ENCODE assay signal across 8 cellular contexts in the genomic region with DNA sequence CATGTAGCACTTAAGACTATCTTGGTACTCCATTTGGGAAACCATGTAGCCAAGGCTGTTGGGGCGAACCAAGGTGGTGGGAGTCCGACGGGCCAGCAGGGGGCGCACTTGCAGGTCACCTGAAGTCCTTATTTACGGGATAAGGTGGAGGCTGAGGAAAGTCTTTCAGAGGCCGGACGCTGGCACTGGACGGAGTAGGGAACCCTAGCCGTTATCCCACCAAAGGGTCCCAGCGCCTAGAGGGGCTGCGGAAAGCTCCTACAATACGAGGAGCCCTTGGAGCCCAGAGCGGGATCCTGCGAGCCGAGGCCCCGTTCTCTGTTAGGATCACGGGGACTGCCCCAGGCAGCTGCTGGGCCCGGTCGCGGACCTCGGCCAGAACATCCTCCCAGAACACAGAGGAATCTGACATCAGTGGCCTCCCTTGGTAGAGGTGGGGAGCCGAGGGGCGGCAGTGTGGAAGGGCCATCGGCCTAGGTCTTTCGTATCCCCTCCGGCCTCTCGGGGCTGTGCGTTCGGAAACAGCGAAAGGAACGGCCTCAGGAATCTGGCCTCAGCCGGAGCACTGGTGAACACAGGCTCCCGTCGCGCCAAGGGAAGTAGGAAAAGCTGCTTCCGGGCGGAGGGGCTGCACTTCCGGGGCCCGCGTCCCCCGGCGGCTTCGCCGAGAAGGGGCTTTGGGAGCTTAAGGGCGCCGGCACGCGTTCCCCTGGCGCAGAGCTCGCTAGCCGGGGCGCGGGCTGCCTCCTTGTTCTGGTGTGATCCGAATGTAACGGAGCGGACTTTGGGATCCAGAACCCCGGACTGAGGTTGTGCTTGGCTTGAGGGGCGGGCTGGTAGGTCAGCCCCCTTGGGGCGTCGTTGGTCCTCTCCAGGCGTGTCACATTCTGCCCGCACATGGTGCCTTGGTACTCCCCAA. TPM values are rescaled to one million over a fixed set of nuclear protein-coding genes. Genes with fewer than 3 reads are reported as not detected.
DNase-seq lines count a peak whose midpoint lies in the region; ATAC-seq and TF ChIP-seq lines count a peak whose summit lies in the region.

No MANE protein-coding gene starts in this region.

- POLR2A ChIA-PET in HEK293T (lab: Yijun Ruan, JAX) = interaction anchor here (0.9 to 1.5 kb wide), 9 partner anchors 10 to 270 kb away, joined by 3 to 10 read pairs (median 4); no protein-coding TSS in a partner anchor
- POLR2A ChIA-PET in PC-9 (lab: Charles Lee; ENCODE audit: unreplicated experiment) = no interaction called here

- TF ChIP-seq CTCF in PC-9 (conservative IDR thresholded peaks at IDR 0.05) = peak; percentile 84

- H3K4me3 ChIP-seq in BLaER1 treated with 17β-estradiol and CSF1 and Interleukin-3, amounts not matched to agents 10 nM and 100 nM = peak overlapping the region; percentile 49 to 70 (median 60)
- H3K4me3 ChIP-seq in PC-9 (no peak overlapping the region), stomach smooth muscle (ENCODE audit: low read length in 2 of 2) (peak overlapping the region; percentile 61 to 79)

- peaks cover 15% of the 10 kb centered on the region for H3F3A ChIP-seq in PC-9 (ENCODE audit: insufficient read depth, low read depth)

- intact Hi-C loops in PC-9 (cut with micrococcal nuclease; ENCODE audit: unreplicated experiment) = loop anchor here (1.0 to 5.0 kb wide), 6 partner anchors 137 to 352 kb away; a partner anchor contains a TSS

- peaks cover 7 to 12% (median 10%) of the 10 kb centered on the region in 10 experiments; a peak in 18 of 20 replicates for H3K4me1 ChIP-seq in BLaER1 treated with 17β-estradiol and CSF1 and Interleukin-3, amounts not matched to agents 10 nM and 100 nM
- H3K4me1 ChIP-seq in PC-9 (replicated peaks; ENCODE audit: insufficient read depth) (peaks cover 27% of the 10 kb centered on the region), stomach smooth muscle (ENCODE audit: control insufficient read depth, insufficient read depth, low read length) (peaks cover 2% of the 10 kb centered on the region)

- no peaks in the 10 kb centered on the region for H3K9me3 ChIP-seq in BLaER1 treated with 17β-estradiol and CSF1 and Interleukin-3, amounts not matched to agents 10 nM and 100 nM (replicated peaks in 1 of 11)
- H3K9me3 ChIP-seq in PC-9 (ENCODE audit: insufficient read depth, low read depth) (no peaks in the 10 kb centered on the region), stomach smooth muscle (ENCODE audit: control insufficient read depth in 2 of 2, low read length in 2 of 2) (no peaks in the 10 kb centered on the region)

- H3K79me2 ChIP-seq in PC-9 (ENCODE audit: low read depth) = no peaks in the 10 kb centered on the region

- H3K27me3 ChIP-seq in BLaER1 treated with 17β-estradiol and CSF1 and Interleukin-3, amounts not matched to agents 10 nM and 100 nM = peaks cover 0 to 13% (median 10%) of the 10 kb centered on the region in 11 experiments; a peak in 17 of 22 replicates
- H3K27me3 ChIP-seq in PC-9 (ENCODE audit: insufficient read depth, low read depth) (peaks cover 21% of the 10 kb centered on the region; the same call in 1 of the 2 replicates), stomach smooth muscle (ENCODE audit: control insufficient read depth in 1 of 2, insufficient read depth in 2 of 2, low read length in 2 of 2) (no peaks in the 10 kb centered on the region)

- CTCF ChIA-PET in HEK293T (lab: Yijun Ruan, JAX) = interaction anchor here (0.6 to 7.3 kb wide), 7 partner anchors 17 to 270 kb away, joined by 3 to 64 read pairs (median 4); no protein-coding TSS in a partner anchor
- CTCF ChIA-PET in PC-9 (lab: Charles Lee) = interaction anchor here (0.7 to 1.5 kb wide), 2 partner anchors 10 to 270 kb away, joined by 3 to 10 read pairs; no protein-coding TSS in a partner anchor

- H3K27ac ChIP-seq in BLaER1 treated with 17β-estradiol and CSF1 and Interleukin-3, amounts not matched to agents 10 nM and 100 nM = peak overlapping the region; percentile 3 to 61 (median 55); a peak in 19 of 22 replicates
- H3K27ac ChIP-seq in PC-9 (no peak overlapping the region), stomach smooth muscle (ENCODE audit: low read length) (peak overlapping the region; percentile 58)

- H2AFZ ChIP-seq in PC-9 = no peak overlapping the region

- H3K4me2 ChIP-seq in BLaER1 treated with 17β-estradiol and CSF1 and Interleukin-3, amounts not matched to agents 10 nM and 100 nM = peak overlapping the region; percentile 81 to 99 (median 87)
- H3K4me2 ChIP-seq in PC-9 = peak overlapping the region; percentile 40

- peak; percentile 62 for DNase-seq in HEK293T (ENCODE audit: extremely low spot score)
- peak in 1 of 2 experiments; percentile 67 for DNase-seq in PC-9
- DNase-seq in activated T-cell treated with anti-CD3 and anti-CD28 coated beads, Interleukin-2, amount 50 U/mL, for 48 hours = peak; percentile 84 to 87
- peak; percentile 81 for DNase-seq in fibroblast of peridontal ligament (ENCODE audit: extremely low read depth)
- peak; percentile 43 for DNase-seq in occipital lobe (lab: John Stamatoyannopoulos, UW)

- no TSS peak for BruUV-seq in PC-9 (replicated peaks; lab: Mats Ljungman, UMichigan)

- no peaks in the 10 kb centered on the region for H3K9me2 ChIP-seq in PC-9 (ENCODE audit: insufficient read depth)

- H4K20me1 ChIP-seq in BLaER1 treated with 17β-estradiol and CSF1 and Interleukin-3, amounts not matched to agents 10 nM and 100 nM = no peaks in the 10 kb centered on the region
- no peaks in the 10 kb centered on the region for H4K20me1 ChIP-seq in PC-9 (ENCODE audit: insufficient read depth)

- ATAC-seq in HG02973 (IDR thresholded peaks at IDR 0.05; ENCODE audit: unreplicated experiment) = no peak

- H3K36me3 ChIP-seq in BLaER1 treated with 17β-estradiol and CSF1 and Interleukin-3, amounts not matched to agents 10 nM and 100 nM = no peaks in the 10 kb centered on the region
- no peaks in the 10 kb centered on the region for H3K36me3 ChIP-seq in PC-9 (ENCODE audit: low read depth)
- H3K36me3 ChIP-seq in stomach smooth muscle (ENCODE audit: control insufficient read depth in 2 of 2, insufficient read depth in 2 of 2, low read length in 2 of 2) = no peaks in the 10 kb centered on the region

- peak overlapping the region; percentile 21 to 74 (median 65); a peak in 21 of 22 replicates for H3K9ac ChIP-seq in BLaER1 treated with 17β-estradiol and CSF1 and Interleukin-3, amounts not matched to agents 10 nM and 100 nM
- peak overlapping the region; percentile 53 to 78 for H3K9ac ChIP-seq in stomach smooth muscle (ENCODE audit: low read length in 2 of 2)

TF ChIP-seq in HEK293T, 16 proteins besides CTCF, POLR2A, EP300 and RAD21:
- TF ChIP-seq FOXM1 (IDR thresholded peaks at IDR 0.05; ENCODE audit: borderline replicate concordance) (no peak), HDGF (IDR thresholded peaks at IDR 0.05; ENCODE audit: borderline replicate concordance) (no peak)

RNA-seq across cellular contexts. Expression of a gene that starts 29.9 kb away (rescaled TPM):
- total RNA-seq in PC-9 (2021) (not detected in 2 replicates), occipital lobe (not detected)

RNA-seq across cellular contexts. Expression of a gene that starts 35.1 kb away (rescaled TPM):
- not detected in 2 replicates for total RNA-seq in PC-9 (2021)
- total RNA-seq in occipital lobe = not detected
